In genomic region chr1:44791364-44791801, GRCh38 we compare ENCODE assay signal across 26 cellular contexts. TPM values are rescaled to one million over a fixed set of nuclear protein-coding genes. Genes with fewer than 3 reads are reported as not detected.
DNase-seq lines count a peak whose midpoint lies in the region; ATAC-seq and TF ChIP-seq lines count a peak whose summit lies in the region.
"Had no signal": no experiment of that assay in that cellular context is flagged by ENCODE, and none has a peak within 500 bp of the region (broad histone marks: within the 10 kb centered on the region; RNA-seq: fewer than 3 reads in every experiment).

No MANE protein-coding gene starts in this region.

- intact Hi-C loops in activated CD4-positive, alpha-beta T cell treated with anti-CD3 and anti-CD28 coated beads, Interleukin-2, amount 10 ng/mL, durations not matched to agents 24 days and 14 days (cut with micrococcal nuclease), result no loop called here
- intact Hi-C loops in left lung (cut with DNase I), result no loop called here

- no peaks in the 10 kb centered on the region for H3K9me3 ChIP-seq in left lung
- H3K9me3 ChIP-seq in thymus (ENCODE audit: control insufficient read depth), result no peaks in the 10 kb centered on the region
- H3K9me3 ChIP-seq: tibial nerve had no signal

- WGBS in thymus, result 82% methylated on average over 6 of the region's 6 CpGs

- H3K36me3 ChIP-seq in left lung (no peaks in the 10 kb centered on the region), thymus (ENCODE audit: control insufficient read depth, insufficient read depth) (no peaks in the 10 kb centered on the region)
- H3K36me3 ChIP-seq: tibial nerve had no signal

- no peak for ATAC-seq in left lung
- ATAC-seq in GM18511 (IDR thresholded peaks at IDR 0.05; ENCODE audit: unreplicated experiment), result no peak
- ATAC-seq: CD8-positive, alpha-beta T cell; natural killer cell treated with Interleukin-12 subunit alpha and Interleukin-12 subunit beta and Interleukin-15 and Interleukin-18, amount 100 ng/mL, for 72 hours; Panc1; stimulated activated naive CD8-positive, alpha-beta T cell treated with anti-CD3 and anti-CD28 coated beads, Interleukin-15, amount 100 ng/mL, for 72 hours had no signal

- H3K27me3 Mint-ChIP-seq in activated CD4-positive, alpha-beta T cell treated with anti-CD3 and anti-CD28 coated beads, Interleukin-2, amount 10 ng/mL, durations not matched to agents 24 days and 14 days, result no peaks in the 10 kb centered on the region
- H3K27me3 Mint-ChIP-seq: activated naive CD4-positive, alpha-beta T cell treated with anti-CD3 and anti-CD28 coated beads, Interleukin-2, amount 50 U/mL, for 24 hours; natural killer cell treated with Interleukin-12 subunit alpha and Interleukin-12 subunit beta and Interleukin-15 and Interleukin-18, amount 100 ng/mL, for 72 hours; stimulated activated naive CD8-positive, alpha-beta T cell treated with anti-CD3 and anti-CD28 coated beads, Interleukin-15, amount 100 ng/mL, for 72 hours had no signal

- H3K9me3 Mint-ChIP-seq in activated CD4-positive, alpha-beta T cell treated with anti-CD3 and anti-CD28 coated beads, Interleukin-2, amount 10 ng/mL, durations not matched to agents 24 days and 14 days, result no peaks in the 10 kb centered on the region
- H3K9me3 Mint-ChIP-seq: activated naive CD4-positive, alpha-beta T cell treated with anti-CD3 and anti-CD28 coated beads, Interleukin-2, amount 50 U/mL, for 24 hours; CD8-positive, alpha-beta T cell; natural killer cell treated with Interleukin-12 subunit alpha and Interleukin-12 subunit beta and Interleukin-15 and Interleukin-18, amount 100 ng/mL, for 72 hours; stimulated activated naive CD8-positive, alpha-beta T cell treated with anti-CD3 and anti-CD28 coated beads, Interleukin-15, amount 100 ng/mL, for 72 hours had no signal

- TF ChIP-seq CTCF in left lung (IDR thresholded peaks at IDR 0.05), result no peak

- no peak overlapping the region for H3K27ac Mint-ChIP-seq in activated CD4-positive, alpha-beta T cell treated with anti-CD3 and anti-CD28 coated beads, Interleukin-2, amount 10 ng/mL, durations not matched to agents 24 days and 14 days
- H3K27ac Mint-ChIP-seq: activated naive CD4-positive, alpha-beta T cell treated with anti-CD3 and anti-CD28 coated beads, Interleukin-2, amount 50 U/mL, for 24 hours; CD8-positive, alpha-beta T cell; natural killer cell treated with Interleukin-12 subunit alpha and Interleukin-12 subunit beta and Interleukin-15 and Interleukin-18, amount 100 ng/mL, for 72 hours had no signal

- H3K4me1 ChIP-seq in left lung (peaks cover under 1 to 5% of the 10 kb centered on the region in 2 donors), thymus (ENCODE audit: control insufficient read depth, insufficient read depth, low read length) (no peaks in the 10 kb centered on the region)

- H3K27me3 ChIP-seq in left lung (no peaks in the 10 kb centered on the region), thymus (ENCODE audit: control insufficient read depth, insufficient read depth) (no peaks in the 10 kb centered on the region)
- H3K27me3 ChIP-seq: tibial nerve had no signal

- peak; percentile 53 for DNase-seq in activated CD4-positive, alpha-beta T cell treated with anti-CD3 and anti-CD28 coated beads, Interleukin-2, amount 10 ng/mL, durations not matched to agents 24 days and 14 days
- DNase-seq in activated CD4-positive, alpha-beta T cell treated with anti-CD3 and anti-CD28 coated beads, Interleukin-2, amount 50 U/mL, for 4 hours, result no peak
- DNase-seq in left lung, result peak; percentile 3 to 53
- no peak for DNase-seq in DMS 273 (lab: John Stamatoyannopoulos, UW; ENCODE audit: unreplicated experiment)
- DNase-seq: 8988T; activated CD4-positive, alpha-beta T cell treated with anti-CD3 and anti-CD28 coated beads for 1 hour; AML-193; anterior cingulate cortex; caudate nucleus; CD8-positive, alpha-beta T cell; GF-D8; glutamatergic neuron; NCI-H510A; SIG-M5; stimulated activated CD4-positive, alpha-beta T cell treated with anti-CD3 and anti-CD28 coated beads, Interleukin-4, amount 100 ng/mL, for 1 hour; stimulated activated naive CD8-positive, alpha-beta T cell treated with anti-CD3 and anti-CD28 coated beads, Interleukin-15, amount 100 ng/mL, for 72 hours had no signal

- no peaks in the 10 kb centered on the region for H3K36me3 Mint-ChIP-seq in activated CD4-positive, alpha-beta T cell treated with anti-CD3 and anti-CD28 coated beads, Interleukin-2, amount 10 ng/mL, durations not matched to agents 24 days and 14 days (ENCODE audit: low read depth)
- H3K36me3 Mint-ChIP-seq: activated naive CD4-positive, alpha-beta T cell treated with anti-CD3 and anti-CD28 coated beads, Interleukin-2, amount 50 U/mL, for 24 hours; CD8-positive, alpha-beta T cell; natural killer cell treated with Interleukin-12 subunit alpha and Interleukin-12 subunit beta and Interleukin-15 and Interleukin-18, amount 100 ng/mL, for 72 hours had no signal

- H3K4me3 ChIP-seq in left lung (no peak overlapping the region), thymus (ENCODE audit: low read length) (no peak overlapping the region)
- H3K4me3 ChIP-seq: smooth muscle cell, tibial nerve had no signal

- peaks cover 5% of the 10 kb centered on the region for H3K4me1 Mint-ChIP-seq in activated CD4-positive, alpha-beta T cell treated with anti-CD3 and anti-CD28 coated beads, Interleukin-2, amount 10 ng/mL, durations not matched to agents 24 days and 14 days

- H3K4me3 Mint-ChIP-seq in activated CD4-positive, alpha-beta T cell treated with anti-CD3 and anti-CD28 coated beads, Interleukin-2, amount 10 ng/mL, durations not matched to agents 24 days and 14 days, result no peak overlapping the region
- H3K4me3 Mint-ChIP-seq: activated naive CD4-positive, alpha-beta T cell treated with anti-CD3 and anti-CD28 coated beads, Interleukin-2, amount 50 U/mL, for 24 hours; CD8-positive, alpha-beta T cell; natural killer cell treated with Interleukin-12 subunit alpha and Interleukin-12 subunit beta and Interleukin-15 and Interleukin-18, amount 100 ng/mL, for 72 hours; stimulated activated naive CD8-positive, alpha-beta T cell treated with anti-CD3 and anti-CD28 coated beads, Interleukin-15, amount 100 ng/mL, for 72 hours had no signal

- no peak overlapping the region for H3K27ac ChIP-seq in left lung
- peak overlapping the region; percentile 18 for H3K27ac ChIP-seq in thymus (ENCODE audit: low read depth)
- H3K27ac ChIP-seq: HL-60, tibial nerve had no signal

RNA-seq across cellular contexts. Expression of gene BEST4, which starts 3.4 kb away (rescaled TPM):
- 0.77 and 0.83 TPM in 2 replicates for total RNA-seq in activated CD4-positive, alpha-beta T cell treated with anti-CD3 and anti-CD28 coated beads, Interleukin-2, amount 10 ng/mL, durations not matched to agents 24 days and 14 days
- under 1 TPM; 0.23 to 0.52 TPM for total RNA-seq in left lung
- polyA plus RNA-seq in thymus, result 1.3 TPM
- total RNA-seq: dermis microvascular lymphatic vessel endothelial cell, endothelial cell of umbilical vein had no signal

RNA-seq across cellular contexts. Expression of gene PLK3, which starts 8.8 kb away (rescaled TPM):
- total RNA-seq in activated CD4-positive, alpha-beta T cell treated with anti-CD3 and anti-CD28 coated beads, Interleukin-2, amount 10 ng/mL, durations not matched to agents 24 days and 14 days, result 190 and 205 TPM in 2 replicates
- total RNA-seq in left lung, result 10 to 100 TPM; 33.0 to 47.2 TPM
- polyA plus RNA-seq in thymus, result 32.9 TPM

RNA-seq across cellular contexts. Expression of gene DYNLT4, which starts 15.8 kb away (rescaled TPM):
- total RNA-seq in activated CD4-positive, alpha-beta T cell treated with anti-CD3 and anti-CD28 coated beads, Interleukin-2, amount 10 ng/mL, durations not matched to agents 24 days and 14 days, result 0.28 TPM in 1 of 2 replicates, not detected in the other
- 1 to 10 TPM in 1 of 2 donors, not detected in 1; 1.6 TPM for total RNA-seq in left lung
- polyA plus RNA-seq in thymus, result 0.09 TPM
- total RNA-seq: natural killer cell treated with Interleukin-12 subunit alpha and Interleukin-12 subunit beta and Interleukin-15 and Interleukin-18, amount 100 ng/mL, for 72 hours had no signal

RNA-seq across cellular contexts. Expression of gene RPS8, which starts 16.0 kb away (rescaled TPM):
- total RNA-seq in activated CD4-positive, alpha-beta T cell treated with anti-CD3 and anti-CD28 coated beads, Interleukin-2, amount 10 ng/mL, durations not matched to agents 24 days and 14 days, result 2,376 and 2,377 TPM in 2 replicates
- total RNA-seq in left lung, result 1,000 to 10,000 TPM; 1,533 to 1,553 TPM
- polyA plus RNA-seq in thymus, result 3,732 TPM

RNA-seq across cellular contexts. Expression of gene BTBD19, which starts 16.9 kb away (rescaled TPM):
- total RNA-seq in activated CD4-positive, alpha-beta T cell treated with anti-CD3 and anti-CD28 coated beads, Interleukin-2, amount 10 ng/mL, durations not matched to agents 24 days and 14 days, result 22.2 and 22.7 TPM in 2 replicates
- total RNA-seq in left lung, result 10 to 100 TPM; 15.3 to 19.7 TPM
- polyA plus RNA-seq in thymus, result 3.8 TPM

Comparison
In these comparisons a context has a peak if more than half of its experiments do, and no peak if none do; other contexts are left out.
1. DNase-seq: peak in activated CD4-positive, alpha-beta T cell treated with anti-CD3 and anti-CD28 coated beads, Interleukin-2, amount 10 ng/mL, durations not matched to agents 24 days and 14 days (single experiment) and left lung (2 of 2); none in activated CD4-positive, alpha-beta T cell treated with anti-CD3 and anti-CD28 coated beads, Interleukin-2, amount 50 U/mL, for 4 hours (0 of 2) and DMS 273 (single experiment).